32 cellular contexts compared by ENCODE assay signal in the genomic region with DNA sequence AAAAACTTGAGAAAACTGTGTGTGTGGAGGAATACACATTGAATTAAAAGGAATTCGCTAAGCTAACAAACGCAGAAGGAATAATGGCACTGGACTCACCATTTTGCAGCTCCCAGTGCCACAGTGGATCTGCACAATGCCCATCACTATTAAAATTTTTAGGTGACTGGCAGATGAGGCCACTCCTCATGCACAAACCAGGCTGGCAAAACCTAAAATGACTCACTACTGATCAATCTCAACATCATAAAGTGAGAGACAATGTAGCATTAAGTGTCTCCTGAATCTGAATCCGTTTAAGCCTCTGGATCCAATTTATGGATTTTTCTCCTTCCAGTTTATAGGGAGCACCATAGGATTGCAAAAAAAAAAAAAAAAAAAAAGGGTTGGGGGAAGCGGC.
"Had no signal": no experiment of that assay in that cellular context is flagged by ENCODE, and none has a peak within 500 bp of the region (broad histone marks: within the 10 kb centered on the region; RNA-seq: fewer than 3 reads in every experiment).

No MANE protein-coding gene starts in this region.

- H2AFZ ChIP-seq: hepatocyte had no signal

- H3K27ac ChIP-seq: epithelial cell of prostate, esophagus squamous epithelium, right lobe of liver, thyroid gland had no signal

- H3K36me3 Mint-ChIP-seq: activated CD4-positive, alpha-beta memory T cell treated with anti-CD3 and anti-CD28 coated beads for 36 hours; activated naive CD4-positive, alpha-beta T cell treated with anti-CD3 and anti-CD28 coated beads, Interleukin-2, amount 10 ng/mL, durations not matched to agents 7 days and 5 days; natural killer cell treated with Interleukin-12 subunit alpha and Interleukin-12 subunit beta and Interleukin-15 and Interleukin-18, amount 100 ng/mL, for 72 hours had no signal

- H3K27me3 ChIP-seq: esophagus squamous epithelium, hepatocyte, right lobe of liver, thyroid gland had no signal

- H3K9me3 ChIP-seq: esophagus squamous epithelium, mucosa of descending colon, right lobe of liver, thyroid gland had no signal

- H3K4me3 ChIP-seq: esophagus squamous epithelium, hepatocyte, left ventricle myocardium inferior, mucosa of descending colon, right lobe of liver, thyroid gland had no signal

- H3K9me3 Mint-ChIP-seq: activated CD4-positive, alpha-beta T cell treated with anti-CD3 and anti-CD28 coated beads, Interleukin-2, amount 10 ng/mL, durations not matched to agents 24 days and 14 days; activated naive CD4-positive, alpha-beta T cell treated with anti-CD3 and anti-CD28 coated beads, Interleukin-2, amount 10 ng/mL, durations not matched to agents 7 days and 5 days; natural killer cell treated with Interleukin-12 subunit alpha and Interleukin-12 subunit beta and Interleukin-15 and Interleukin-18, amount 100 ng/mL, for 72 hours; T-helper 1 cell treated with Interleukin-12 subunit alpha and Interleukin-12 subunit beta and Interleukin-4 antibody, amounts not matched to agents 30 μg/mL and 1 μg/mL, for 36 hours had no signal

- DNase-seq: activated CD4-positive, alpha-beta memory T cell treated with anti-CD3 and anti-CD28 coated beads for 36 hours; activated CD4-positive, alpha-beta T cell treated with anti-CD3 and anti-CD28 coated beads, Interleukin-2, amount 10 ng/mL, durations not matched to agents 24 days and 14 days; activated CD4-positive, CD25-positive, alpha-beta regulatory T cell treated with anti-CD3 and anti-CD28 coated beads, Interleukin-2, amount 50 U/mL, for 72 hours; activated CD8-positive, alpha-beta memory T cell treated with anti-CD3 and anti-CD28 coated beads, Interleukin-2, amount 50 U/mL, for 4 hours; activated gamma-delta T cell; activated naive CD4-positive, alpha-beta T cell treated with anti-CD3 and anti-CD28 coated beads, Interleukin-2, amount 10 ng/mL, durations not matched to agents 7 days and 5 days; activated naive CD8-positive, alpha-beta T cell treated with anti-CD3 and anti-CD28 coated beads, Interleukin-2, amount 10 ng/mL, durations not matched to agents 7 days and 5 days; activated T-cell treated with anti-CD3 and anti-CD28 coated beads, Interleukin-2, amount 50 U/mL, for 1 hour; caudate nucleus; dermis blood vessel endothelial cell; effector CD4-positive, alpha-beta T cell; esophagus squamous epithelium; glutamatergic neuron; islet precursor cell; left ventricle myocardium inferior; mucosa of descending colon; posterior cingulate gyrus; right lobe of liver; small intestine; stimulated activated CD4-positive, alpha-beta T cell treated with anti-CD3 and anti-CD28 coated beads, Interleukin-1b, Interleukin-23, amount 100 ng/mL, for 48 hours; stimulated activated CD4-positive, alpha-beta T cell treated with anti-CD3 and anti-CD28 coated beads, Interleukin-4, amount 100 ng/mL, for 4 hours; stimulated activated CD8-positive, alpha-beta memory T cell treated with anti-CD3 and anti-CD28 coated beads, Interleukin-4, amount 100 ng/mL, for 48 hours; stimulated activated naive CD8-positive, alpha-beta T cell treated with anti-CD3 and anti-CD28 coated beads, Interleukin-15, amount 100 ng/mL, for 72 hours; substantia nigra; SW 1271; T1000; thyroid gland had no signal

- H3K27me3 Mint-ChIP-seq: stimulated activated naive CD8-positive, alpha-beta T cell treated with anti-CD3 and anti-CD28 coated beads, Interleukin-15, amount 100 ng/mL, for 72 hours had no signal

- H3K36me3 ChIP-seq: esophagus squamous epithelium, left ventricle myocardium inferior, right lobe of liver, thyroid gland had no signal

- ATAC-seq: mucosa of descending colon; natural killer cell treated with Interleukin-12 subunit alpha and Interleukin-12 subunit beta and Interleukin-15 and Interleukin-18, amount 100 ng/mL, for 72 hours; right lobe of liver; stimulated activated memory B cell treated with anti-CD40 and anti-IgM and Interleukin-4, amounts not matched to agents 10 μg/mL and 1 μg/mL and 100 μg/mL, for 72 hours; stimulated activated naive CD8-positive, alpha-beta T cell treated with anti-CD3 and anti-CD28 coated beads, Interleukin-15, amount 100 ng/mL, for 72 hours had no signal

- H3K4me3 Mint-ChIP-seq: activated CD4-positive, alpha-beta memory T cell treated with anti-CD3 and anti-CD28 coated beads for 36 hours; activated CD4-positive, alpha-beta T cell treated with anti-CD3 and anti-CD28 coated beads, Interleukin-2, amount 10 ng/mL, durations not matched to agents 24 days and 14 days; activated naive CD4-positive, alpha-beta T cell treated with anti-CD3 and anti-CD28 coated beads, Interleukin-2, amount 10 ng/mL, durations not matched to agents 7 days and 5 days; activated naive CD8-positive, alpha-beta T cell treated with anti-CD3 and anti-CD28 coated beads, Interleukin-2, amount 10 ng/mL, durations not matched to agents 7 days and 5 days; natural killer cell treated with Interleukin-12 subunit alpha and Interleukin-12 subunit beta and Interleukin-15 and Interleukin-18, amount 100 ng/mL, for 72 hours; stimulated activated memory B cell treated with anti-CD40 and anti-IgM and Interleukin-4, amounts not matched to agents 10 μg/mL and 1 μg/mL and 100 μg/mL, for 72 hours; stimulated activated naive CD8-positive, alpha-beta T cell treated with anti-CD3 and anti-CD28 coated beads, Interleukin-15, amount 100 ng/mL, for 72 hours; T-helper 1 cell treated with Interleukin-12 subunit alpha and Interleukin-12 subunit beta and Interleukin-4 antibody, amounts not matched to agents 30 μg/mL and 1 μg/mL, for 36 hours had no signal

- H3K4me2 ChIP-seq: hepatocyte had no signal

- H3K4me1 Mint-ChIP-seq: activated naive CD4-positive, alpha-beta T cell treated with anti-CD3 and anti-CD28 coated beads, Interleukin-2, amount 10 ng/mL, durations not matched to agents 7 days and 5 days; activated naive CD8-positive, alpha-beta T cell treated with anti-CD3 and anti-CD28 coated beads, Interleukin-2, amount 10 ng/mL, durations not matched to agents 7 days and 5 days; stimulated activated memory B cell treated with anti-CD40 and anti-IgM and Interleukin-4, amounts not matched to agents 10 μg/mL and 1 μg/mL and 100 μg/mL, for 72 hours; stimulated activated naive CD8-positive, alpha-beta T cell treated with anti-CD3 and anti-CD28 coated beads, Interleukin-15, amount 100 ng/mL, for 72 hours had no signal
